Comparison of ENCODE assay signal across 26 cellular contexts in the genomic region with DNA sequence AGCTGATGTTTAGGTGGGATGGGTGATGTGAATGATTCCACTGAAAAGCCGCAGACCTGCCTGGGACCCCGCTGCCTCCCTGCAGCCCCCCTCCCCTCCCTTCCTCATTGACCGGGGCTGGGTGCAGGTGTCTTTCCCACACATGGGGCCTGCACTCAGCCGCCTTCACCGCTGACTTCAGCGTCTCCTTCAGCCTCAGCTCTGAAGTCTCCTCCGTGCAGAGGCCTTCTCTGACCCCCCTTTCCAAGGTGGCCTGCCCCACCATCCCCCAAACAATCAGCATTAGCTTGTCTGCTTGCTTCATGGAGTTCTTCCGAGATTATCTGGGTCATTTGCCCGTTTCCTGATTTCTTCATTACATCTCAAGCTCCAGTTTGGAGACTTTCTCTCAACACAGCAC.
"Had no signal": no experiment of that assay in that cellular context is flagged by ENCODE, and none has a peak within 500 bp of the region (broad histone marks: within the 10 kb centered on the region; RNA-seq: fewer than 3 reads in every experiment).

No MANE protein-coding gene starts in this region.

- DNase-seq: Karpas-422, KBM-7, MM.1S, MV-4-11, NCI-H1092, NCI-H1417 treated with DMSO at 0.1 percent for 48 hours, NCI-H1436 treated with DMSO at 0.1 percent for 48 hours, NCI-H1694 treated with DMSO at 0.1 percent for 48 hours, NCI-H187 treated with DMSO at 0.1 percent for 48 hours, NCI-H2081, NCI-H2171 treated with DMSO at 0.1 percent for 48 hours, NCI-H2227 treated with DMSO at 0.1 percent for 48 hours, NCI-H446, NCI-H510A treated with DMSO at 0.1 percent for 48 hours, NCI-H524 treated with DMSO at 0.1 percent for 48 hours, NCI-H526 treated with DMSO at 0.1 percent for 48 hours, NCI-H774, PC-9, Right ventricle myocardium superior, SHP77 treated with DMSO at 0.1 percent for 48 hours, SK-N-SH had no signal

- H3K27ac ChIP-seq: KMS-11, PC-9, RWPE1, SJSA1 had no signal

- H3K4me1 ChIP-seq: SJSA1 had no signal

- H2AFZ ChIP-seq: PC-9 had no signal

- H3K9me3 ChIP-seq: SK-N-SH had no signal

- H3K9ac ChIP-seq: KMS-11, SK-N-SH had no signal

- H3K4me2 ChIP-seq: KMS-11, PC-9, SK-N-SH had no signal

- ATAC-seq: Panc1 had no signal

- H3K36me3 ChIP-seq: SJSA1 had no signal

- H3K27me3 ChIP-seq: SJSA1 had no signal

- H3K4me3 ChIP-seq: PC-9, SJSA1 had no signal

- FAIRE-seq: RCC 7860 had no signal
